7 cellular contexts compared by ENCODE assay signal in genomic region chr1:226034482-226034881, GRCh38. TPM values are rescaled to one million over a fixed set of nuclear protein-coding genes. Genes with fewer than 3 reads are reported as not detected.
DNase-seq lines count a peak whose midpoint lies in the region; ATAC-seq and TF ChIP-seq lines count a peak whose summit lies in the region.

No MANE protein-coding gene starts in this region.

- peaks cover 2% of the 10 kb centered on the region for H3K4me1 Mint-ChIP-seq in chondrocyte (ENCODE audit: low read depth)
- no peaks in the 10 kb centered on the region for H3K4me1 Mint-ChIP-seq in Calu3 (ENCODE audit: low read depth, unreplicated experiment)

- H3K4me3 Mint-ChIP-seq in chondrocyte (ENCODE audit: unreplicated experiment): no peak overlapping the region
- no peak overlapping the region for H3K4me3 Mint-ChIP-seq in Calu3 (ENCODE audit: low read depth, unreplicated experiment)

- H3K27me3 Mint-ChIP-seq in chondrocyte (ENCODE audit: low read depth) (no peaks in the 10 kb centered on the region), Calu3 (ENCODE audit: unreplicated experiment) (no peaks in the 10 kb centered on the region)

- H3K9me3 ChIP-seq in right lobe of liver: no peaks in the 10 kb centered on the region
- H3K9me3 ChIP-seq in upper lobe of right lung: no peaks in the 10 kb centered on the region

- CTCF ChIA-PET in Calu3 (lab: Charles Lee): interaction anchor here (0.7 to 1.2 kb wide), 3 partner anchors 16 to 177 kb away, joined by 3 read pairs; partner anchors contain the start of gene H3-3A

- H3K27ac Mint-ChIP-seq in chondrocyte (ENCODE audit: unreplicated experiment): peak overlapping the region; percentile 27
- H3K27ac Mint-ChIP-seq in Calu3 (ENCODE audit: unreplicated experiment): no peak overlapping the region

- TF ChIP-seq CTCF in chondrocyte (IDR thresholded peaks at IDR 0.05) (no peak), right lobe of liver (IDR thresholded peaks at IDR 0.05) (no peak), upper lobe of right lung (IDR thresholded peaks at IDR 0.05) (no peak), Calu3 (IDR thresholded peaks at IDR 0.05; ENCODE audit: unreplicated experiment) (no peak)

- intact Hi-C loops in right lobe of liver (cut with DNase I) (no loop called here), upper lobe of right lung (cut with DNase I) (no loop called here), Calu3 (cut with micrococcal nuclease; ENCODE audit: unreplicated experiment) (no loop called here)

- no TSS peak for BruUV-seq in Calu3 (replicated peaks; lab: Mats Ljungman, UMichigan)

- H3K4me1 ChIP-seq in right lobe of liver (peaks cover 0 to 16% (median 0%) of the 10 kb centered on the region in 4 donors), upper lobe of right lung (peaks cover 15% of the 10 kb centered on the region)

- ATAC-seq in right lobe of liver (peak; percentile 81 to 89 (median 88)), upper lobe of right lung (peak; percentile 94), GM19035 (IDR thresholded peaks at IDR 0.05; ENCODE audit: unreplicated experiment) (no peak)

- no peaks in the 10 kb centered on the region for H3K27me3 ChIP-seq in right lobe of liver
- no peaks in the 10 kb centered on the region for H3K27me3 ChIP-seq in upper lobe of right lung

- TF ChIP-seq POLR2A in right lobe of liver (IDR thresholded peaks at IDR 0.05): no peak

- DNase-seq in NCI-H446 treated with DMSO at 0.1 percent for 48 hours (lab: John Stamatoyannopoulos, UW) (peak; percentile 91), chondrocyte (ENCODE audit: low spot score) (no peak), right lobe of liver (peak; percentile 77 to 84 (median 77)), upper lobe of right lung (peak; percentile 85), Calu3 (no peak)
- no peak for DNase-seq in activated T-cell treated with anti-CD3 and anti-CD28 coated beads, Interleukin-2, amount 50 U/mL, for 48 hours

- no peaks in the 10 kb centered on the region for H3K36me3 ChIP-seq in right lobe of liver
- H3K36me3 ChIP-seq in upper lobe of right lung: no peaks in the 10 kb centered on the region

- 43% methylated on average over 6 of the region's 6 CpGs for WGBS in right lobe of liver (ENCODE audit: insufficient coverage, low coverage, low lambda C conversion rate, missing lambda C conversion rate)

- H3K27ac ChIP-seq in right lobe of liver (peak overlapping the region; percentile 21 to 57 (median 50)), upper lobe of right lung (peak overlapping the region; percentile 77)

- no peaks in the 10 kb centered on the region for H3K9me3 Mint-ChIP-seq in chondrocyte (ENCODE audit: low read depth)
- H3K9me3 Mint-ChIP-seq in Calu3 (ENCODE audit: low read depth, unreplicated experiment): no peaks in the 10 kb centered on the region

- H3K36me3 Mint-ChIP-seq in chondrocyte (ENCODE audit: low read depth) (no peaks in the 10 kb centered on the region), Calu3 (ENCODE audit: insufficient read depth, unreplicated experiment) (no peaks in the 10 kb centered on the region)

- H3K4me3 ChIP-seq in right lobe of liver: no peak overlapping the region
- no peak overlapping the region for H3K4me3 ChIP-seq in upper lobe of right lung

RNA-seq across cellular contexts. Expression of gene H3-3A, which starts 28.0 kb away (rescaled TPM):
- total RNA-seq in chondrocyte (307 to 328 TPM (median 315 TPM) in 3 replicates), right lobe of liver (100 to 1,000 TPM; 132 to 185 (median 156) TPM), upper lobe of right lung (435 TPM), Calu3 (2022) (539 and 568 TPM in 2 replicates)

RNA-seq across cellular contexts. Expression of gene SDE2, which starts 35.3 kb away (rescaled TPM):
- total RNA-seq in chondrocyte (20.8 to 21.9 TPM (median 21.5 TPM) in 3 replicates), right lobe of liver (10 to 100 TPM in 1 of 6 experiments, 1 to 10 TPM in 5; 7.1 to 10.9 (median 8.6) TPM), upper lobe of right lung (21.8 TPM), Calu3 (2022) (26.2 and 28.1 TPM in 2 replicates)

Comparison
In these comparisons a context has a peak if more than half of its experiments do, and no peak if none do; other contexts are left out.
1. DNase-seq: peak in NCI-H446 treated with DMSO at 0.1 percent for 48 hours (single experiment), right lobe of liver (3 of 3) and upper lobe of right lung (single experiment); none in chondrocyte (single experiment), Calu3 (single experiment) and activated T-cell treated with anti-CD3 and anti-CD28 coated beads, Interleukin-2, amount 50 U/mL, for 48 hours (0 of 2).